26 cellular contexts compared by ENCODE assay signal in the genomic region with DNA sequence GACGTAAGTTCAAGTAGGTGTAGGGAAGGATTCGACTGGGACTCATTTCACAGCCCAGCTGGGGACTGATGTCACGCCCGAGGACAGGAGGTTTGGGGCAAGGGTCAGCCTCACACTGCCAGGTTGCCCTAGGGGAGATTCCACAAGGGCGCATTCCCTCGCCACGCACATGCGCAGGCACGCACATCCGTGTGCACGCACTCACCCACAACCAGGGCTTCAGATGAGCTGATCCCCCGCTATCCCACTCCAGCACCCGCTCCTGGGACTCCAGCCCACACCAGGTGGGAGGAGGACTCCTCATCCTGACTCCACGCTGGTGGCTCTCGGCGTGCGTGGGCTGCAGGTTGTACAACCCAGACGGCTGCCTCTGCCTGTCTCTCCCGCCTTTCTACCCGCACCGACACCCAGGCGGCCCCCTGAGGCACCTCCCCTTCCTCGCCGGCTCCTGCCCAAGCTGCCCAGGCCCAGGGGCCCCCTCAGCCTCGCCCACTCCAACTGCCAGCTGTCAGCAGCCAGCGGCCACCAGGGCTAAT. TPM values are rescaled to one million over a fixed set of nuclear protein-coding genes. Genes with fewer than 3 reads are reported as not detected.
DNase-seq lines count a peak whose midpoint lies in the region; ATAC-seq and TF ChIP-seq lines count a peak whose summit lies in the region.
"Had no signal": no experiment of that assay in that cellular context is flagged by ENCODE, and none has a peak within 500 bp of the region (broad histone marks: within the 10 kb centered on the region; RNA-seq: fewer than 3 reads in every experiment).

No MANE protein-coding gene starts in this region.

- no peak overlapping the region for H3K4me3 Mint-ChIP-seq in dendritic cell treated with granulocyte-macrophage colony-stimulating factor and Interleukin-4, amounts not matched to agents 40 ng/mL and 50 ng/mL, for 4 days
- H3K4me3 Mint-ChIP-seq: activated B cell treated with CpG ODN at 0.5 μM for 24 hours; activated CD4-positive, alpha-beta memory T cell treated with anti-CD3 and anti-CD28 coated beads for 36 hours; activated naive CD8-positive, alpha-beta T cell; CD4-positive, CD25-positive, alpha-beta regulatory T cell; natural killer cell treated with Interleukin-12 subunit alpha and Interleukin-12 subunit beta and Interleukin-15 and Interleukin-18, amount 100 ng/mL, for 72 hours had no signal

- CTCF ChIA-PET in mammary epithelial cell (lab: Charles Lee; ENCODE audit: low non-redundant PET): no interaction called here

- no peak for TF ChIP-seq CTCF in lower lobe of right lung (IDR thresholded peaks at IDR 0.05)
- TF ChIP-seq CTCF in upper lobe of right lung (IDR thresholded peaks at IDR 0.05): no peak
- no peak for TF ChIP-seq CTCF in mammary epithelial cell (conservative IDR thresholded peaks at IDR 0.05 in 1 of 2, IDR thresholded peaks at IDR 0.05 in 1 of 2; ENCODE audit: extremely low read depth in 1 of 2, insufficient read depth in 1 of 2, low read depth in 1 of 2, low read length in 2 of 2)

- no peaks in the 10 kb centered on the region for H3K27me3 ChIP-seq in lower lobe of right lung (ENCODE audit: low read depth)
- no peaks in the 10 kb centered on the region for H3K27me3 ChIP-seq in upper lobe of right lung
- H3K27me3 ChIP-seq in mammary epithelial cell (ENCODE audit: insufficient read depth, low read length): no peaks in the 10 kb centered on the region
- H3K27me3 ChIP-seq: esophagus squamous epithelium, hepatocyte had no signal

- no peaks in the 10 kb centered on the region for H3K9me3 Mint-ChIP-seq in dendritic cell treated with granulocyte-macrophage colony-stimulating factor and Interleukin-4, amounts not matched to agents 40 ng/mL and 50 ng/mL, for 4 days
- H3K9me3 Mint-ChIP-seq: activated B cell treated with CpG ODN at 0.5 μM for 24 hours; activated CD4-positive, alpha-beta memory T cell treated with anti-CD3 and anti-CD28 coated beads for 36 hours; CD4-positive, CD25-positive, alpha-beta regulatory T cell; natural killer cell treated with Interleukin-12 subunit alpha and Interleukin-12 subunit beta and Interleukin-15 and Interleukin-18, amount 100 ng/mL, for 72 hours had no signal

- no peaks in the 10 kb centered on the region for H3K36me3 Mint-ChIP-seq in dendritic cell treated with granulocyte-macrophage colony-stimulating factor and Interleukin-4, amounts not matched to agents 40 ng/mL and 50 ng/mL, for 4 days (ENCODE audit: low read depth)
- H3K36me3 Mint-ChIP-seq: activated CD4-positive, alpha-beta memory T cell treated with anti-CD3 and anti-CD28 coated beads for 36 hours; activated naive CD8-positive, alpha-beta T cell; natural killer cell treated with Interleukin-12 subunit alpha and Interleukin-12 subunit beta and Interleukin-15 and Interleukin-18, amount 100 ng/mL, for 72 hours had no signal

- ATAC-seq in lower lobe of right lung (no peak), upper lobe of right lung (no peak)
- no peak for ATAC-seq in activated CD4-positive, CD25-positive, alpha-beta regulatory T cell treated with anti-CD3 and anti-CD28 coated beads, Interleukin-2, amount 50 U/mL, for 24 hours
- ATAC-seq: left colon; mucosa of descending colon; natural killer cell treated with Interleukin-12 subunit alpha and Interleukin-12 subunit beta and Interleukin-15 and Interleukin-18, amount 100 ng/mL, for 72 hours had no signal

- dilution Hi-C loops in mammary epithelial cell (cut with HindIII; ENCODE audit: low sequenced_read_pairs): no loop called here

- H3K4me3 ChIP-seq in lower lobe of right lung (no peak overlapping the region), upper lobe of right lung (no peak overlapping the region), mammary epithelial cell (replicated peaks in 1 of 3; ENCODE audit: insufficient read depth in 1 of 3, low read depth in 2 of 3, low read length in 3 of 3) (no peak overlapping the region)
- H3K4me3 ChIP-seq: esophagus squamous epithelium, hepatocyte, mucosa of descending colon, PC-9 had no signal

- H3K4me1 Mint-ChIP-seq in dendritic cell treated with granulocyte-macrophage colony-stimulating factor and Interleukin-4, amounts not matched to agents 40 ng/mL and 50 ng/mL, for 4 days (ENCODE audit: low read depth): peaks cover 53% of the 10 kb centered on the region
- H3K4me1 Mint-ChIP-seq: activated B cell treated with CpG ODN at 0.5 μM for 24 hours had no signal

- in situ Hi-C loops in mammary epithelial cell (cut with MboI; ENCODE audit: low sequenced_read_pairs in 2 of 2): no loop called here

- 46% methylated on average over 10 of the region's 26 CpGs for WGBS in mammary epithelial cell (ENCODE audit: low coverage, missing lambda C conversion rate)

- H4K20me1 ChIP-seq in mammary epithelial cell (ENCODE audit: insufficient read depth, low read length): no peaks in the 10 kb centered on the region

- H3K9ac ChIP-seq in mammary epithelial cell (ENCODE audit: insufficient read depth, low read length): no peak overlapping the region

- no peak overlapping the region for H3K27ac ChIP-seq in lower lobe of right lung
- no peak overlapping the region for H3K27ac ChIP-seq in upper lobe of right lung
- H3K27ac ChIP-seq in mammary epithelial cell (ENCODE audit: insufficient read depth, low read depth, low read length): no peak overlapping the region
- H3K27ac ChIP-seq: PC-9 had no signal

- H3K36me3 ChIP-seq in lower lobe of right lung (no peaks in the 10 kb centered on the region), upper lobe of right lung (no peaks in the 10 kb centered on the region), mammary epithelial cell (ENCODE audit: insufficient read depth, low read length) (no peaks in the 10 kb centered on the region)
- H3K36me3 ChIP-seq: esophagus squamous epithelium had no signal

- H3K27me3 Mint-ChIP-seq in dendritic cell treated with granulocyte-macrophage colony-stimulating factor and Interleukin-4, amounts not matched to agents 40 ng/mL and 50 ng/mL, for 4 days: peaks cover 14% of the 10 kb centered on the region
- H3K27me3 Mint-ChIP-seq: activated B cell treated with CpG ODN at 0.5 μM for 24 hours; activated CD4-positive, alpha-beta memory T cell treated with anti-CD3 and anti-CD28 coated beads for 36 hours; activated naive CD8-positive, alpha-beta T cell; CD4-positive, CD25-positive, alpha-beta regulatory T cell; natural killer cell treated with Interleukin-12 subunit alpha and Interleukin-12 subunit beta and Interleukin-15 and Interleukin-18, amount 100 ng/mL, for 72 hours had no signal

- peaks cover 29% of the 10 kb centered on the region for H3K4me1 ChIP-seq in lower lobe of right lung
- H3K4me1 ChIP-seq in upper lobe of right lung: peaks cover 13% of the 10 kb centered on the region
- H3K4me1 ChIP-seq in mammary epithelial cell (ENCODE audit: insufficient read depth, low read length): peaks cover 6% of the 10 kb centered on the region

- H2AFZ ChIP-seq in mammary epithelial cell (ENCODE audit: low read depth, low read length): no peak overlapping the region
- H2AFZ ChIP-seq: hepatocyte, PC-9 had no signal

- H3K9me3 ChIP-seq in lower lobe of right lung: no peaks in the 10 kb centered on the region
- no peaks in the 10 kb centered on the region for H3K9me3 ChIP-seq in upper lobe of right lung
- H3K9me3 ChIP-seq in mammary epithelial cell (replicated peaks; ENCODE audit: insufficient read depth, low read length): no peaks in the 10 kb centered on the region
- H3K9me3 ChIP-seq: esophagus squamous epithelium, mucosa of descending colon had no signal

- H3K4me2 ChIP-seq in mammary epithelial cell (ENCODE audit: insufficient read depth, low read depth, low read length): no peak overlapping the region
- H3K4me2 ChIP-seq: hepatocyte, PC-9 had no signal

- no TSS peak for BruUV-seq in mammary epithelial cell (replicated peaks; lab: Mats Ljungman, UMichigan)

- intact Hi-C loops in dendritic cell treated with granulocyte-macrophage colony-stimulating factor and Interleukin-4, amounts not matched to agents 40 ng/mL and 50 ng/mL, for 4 days (cut with micrococcal nuclease): loop anchor here (5.0 kb wide), 2 partner anchors 32 to 47 kb away; a partner anchor contains a TSS
- intact Hi-C loops in lower lobe of right lung (cut with DNase I) (no loop called here), upper lobe of right lung (cut with DNase I) (no loop called here), mammary epithelial cell (cut with micrococcal nuclease) (no loop called here)

- DNase-seq in NCI-H82 (lab: John Stamatoyannopoulos, UW): peak; percentile 34
- no peak for DNase-seq in NCI-H82 treated with DMSO at 0.1 percent for 48 hours (lab: John Stamatoyannopoulos, UW; ENCODE audit: unreplicated experiment)
- peak; percentile 43 for DNase-seq in lower lobe of right lung
- peak; percentile 56 for DNase-seq in upper lobe of right lung
- no peak for DNase-seq in cerebellar cortex (ENCODE audit: low spot score)
- DNase-seq in mammary epithelial cell: no peak
- DNase-seq: 8988T; activated B cell treated with CpG ODN at 0.5 μM for 24 hours; activated CD4-positive, alpha-beta memory T cell treated with anti-CD3 and anti-CD28 coated beads for 36 hours; activated CD8-positive, alpha-beta memory T cell treated with anti-CD3 and anti-CD28 coated beads, Interleukin-2, amount 50 U/mL, for 4 hours; CD4-positive, CD25-positive, alpha-beta regulatory T cell; dermis blood vessel endothelial cell; EL; esophagus squamous epithelium; Karpas-422; PC-9; retina; SIG-M5; stimulated activated CD4-positive, alpha-beta T cell treated with anti-CD3 and anti-CD28 coated beads, Interleukin-2, amount 100 ng/mL, for 48 hours had no signal

- H3K79me2 ChIP-seq in mammary epithelial cell (ENCODE audit: insufficient read depth, low read length): no peaks in the 10 kb centered on the region
- H3K79me2 ChIP-seq: hepatocyte had no signal

- peak overlapping the region; percentile 16 for H3K27ac Mint-ChIP-seq in dendritic cell treated with granulocyte-macrophage colony-stimulating factor and Interleukin-4, amounts not matched to agents 40 ng/mL and 50 ng/mL, for 4 days
- H3K27ac Mint-ChIP-seq: activated B cell treated with CpG ODN at 0.5 μM for 24 hours; activated CD4-positive, alpha-beta memory T cell treated with anti-CD3 and anti-CD28 coated beads for 36 hours; activated naive CD8-positive, alpha-beta T cell had no signal

RNA-seq across cellular contexts. Expression of a gene that starts 47.8 kb away (rescaled TPM):
- total RNA-seq in lower lobe of right lung (74.9 TPM), upper lobe of right lung (123 TPM), mammary epithelial cell (10 to 100 TPM; 89.9 to 92.9 TPM)
- 30.6 TPM for polyA plus RNA-seq in mammary epithelial cell
- 126 TPM for polyA minus RNA-seq in mammary epithelial cell

Comparison
In these comparisons a context has a peak if more than half of its experiments do, and no peak if none do; other contexts are left out.
1. DNase-seq: peak in NCI-H82 (single experiment), lower lobe of right lung (single experiment) and upper lobe of right lung (single experiment); none in NCI-H82 treated with DMSO at 0.1 percent for 48 hours (single experiment), cerebellar cortex (single experiment) and mammary epithelial cell (single experiment).